3 cellular contexts compared by ENCODE assay signal in genomic region chr9:98655428-98655827, GRCh38. TPM values are rescaled to one million over a fixed set of nuclear protein-coding genes. Genes with fewer than 3 reads are reported as not detected.
"Had no signal": no experiment of that assay in that cellular context is flagged by ENCODE, and none has a peak within 500 bp of the region (broad histone marks: within the 10 kb centered on the region; RNA-seq: fewer than 3 reads in every experiment).

No MANE protein-coding gene starts in this region.

RNA-seq across cellular contexts. Expression of gene GABBR2, which starts 53.3 kb away (rescaled TPM):
- total RNA-seq: HT-29 had no signal
- polyA plus RNA-seq: HepG2, IgD-negative memory B cell had no signal
